Comparison of ENCODE assay signal across 12 cellular contexts in genomic region chr12:98894412-98895085, GRCh38.
DNase-seq lines count a peak whose midpoint lies in the region; ATAC-seq, FAIRE-seq and TF ChIP-seq lines count a peak whose summit lies in the region.
"Had no signal": no experiment of that assay in that cellular context is flagged by ENCODE, and none has a peak within 500 bp of the region (broad histone marks: within the 10 kb centered on the region; RNA-seq: fewer than 3 reads in every experiment).

No MANE protein-coding gene starts in this region.

- H3K36me3 Mint-ChIP-seq in neural crest cell (ENCODE audit: low read depth), result no peaks in the 10 kb centered on the region
- H3K36me3 Mint-ChIP-seq in activated CD4-positive, alpha-beta memory T cell treated with anti-CD3 and anti-CD28 coated beads, Interleukin-2, amount 10 ng/mL, durations not matched to agents 7 days and 5 days (ENCODE audit: low read depth), result no peaks in the 10 kb centered on the region
- H3K36me3 Mint-ChIP-seq: memory B cell had no signal

- peaks cover 16% of the 10 kb centered on the region for H3K4me1 Mint-ChIP-seq in neural crest cell
- peaks cover 2% of the 10 kb centered on the region for H3K4me1 Mint-ChIP-seq in activated CD4-positive, alpha-beta memory T cell treated with anti-CD3 and anti-CD28 coated beads, Interleukin-2, amount 10 ng/mL, durations not matched to agents 7 days and 5 days
- H3K4me1 Mint-ChIP-seq: activated B cell treated with CpG ODN at 0.5 μM for 24 hours; central memory CD8-positive, alpha-beta T cell; memory B cell had no signal

- H3K9me3 Mint-ChIP-seq in neural crest cell, result no peaks in the 10 kb centered on the region
- no peaks in the 10 kb centered on the region for H3K9me3 Mint-ChIP-seq in activated CD4-positive, alpha-beta memory T cell treated with anti-CD3 and anti-CD28 coated beads, Interleukin-2, amount 10 ng/mL, durations not matched to agents 7 days and 5 days
- H3K9me3 Mint-ChIP-seq: central memory CD8-positive, alpha-beta T cell; memory B cell had no signal

- POLR2A ChIA-PET in activated CD4-positive, alpha-beta memory T cell treated with anti-CD3 and anti-CD28 coated beads, Interleukin-2, amount 10 ng/mL, durations not matched to agents 7 days and 5 days (lab: Charles Lee), result no interaction called here

- FAIRE-seq in GM19239 (lab: Jason Lieb, UNC), result no peak

- CTCF ChIA-PET in activated CD4-positive, alpha-beta memory T cell treated with anti-CD3 and anti-CD28 coated beads, Interleukin-2, amount 10 ng/mL, durations not matched to agents 7 days and 5 days (lab: Charles Lee), result no interaction called here

- H3K27me3 Mint-ChIP-seq in neural crest cell (ENCODE audit: low read depth), result peaks cover 93% of the 10 kb centered on the region
- peaks cover 65% of the 10 kb centered on the region for H3K27me3 Mint-ChIP-seq in activated CD4-positive, alpha-beta memory T cell treated with anti-CD3 and anti-CD28 coated beads, Interleukin-2, amount 10 ng/mL, durations not matched to agents 7 days and 5 days

- ATAC-seq in activated CD4-positive, CD25-positive, alpha-beta regulatory T cell treated with anti-CD3 and anti-CD28 coated beads, Interleukin-2, amount 50 U/mL, for 24 hours, result no peak

- no peak for TF ChIP-seq CTCF in neural crest cell (conservative IDR thresholded peaks at IDR 0.05)

- peak; percentile 10 for DNase-seq in stimulated activated CD4-positive, alpha-beta T cell treated with anti-CD3 and anti-CD28 coated beads, Interleukin-15, amount 100 ng/mL, for 24 hours
- no peak for DNase-seq in stimulated activated CD4-positive, alpha-beta T cell treated with anti-CD3 and anti-CD28 coated beads, Interleukin-12 subunit alpha, Interleukin-12 subunit beta, amount 100 ng/mL, for 4 hours
- DNase-seq in cerebellar cortex (ENCODE audit: low spot score) (peak; percentile 18), neural crest cell (ENCODE audit: low read depth, low spot score) (peak; percentile 45), LoVo (ENCODE audit: low spot score) (no peak), GM19239 (ENCODE audit: insufficient read length, low spot score) (no peak)
- DNase-seq in activated CD4-positive, alpha-beta memory T cell treated with anti-CD3 and anti-CD28 coated beads, Interleukin-2, amount 10 ng/mL, durations not matched to agents 7 days and 5 days, result no peak
- DNase-seq: activated B cell treated with CpG ODN at 0.5 μM for 24 hours, DND-41 had no signal

- H3K4me3 Mint-ChIP-seq in neural crest cell, result peak overlapping the region; percentile 85
- no peak overlapping the region for H3K4me3 Mint-ChIP-seq in activated CD4-positive, alpha-beta memory T cell treated with anti-CD3 and anti-CD28 coated beads, Interleukin-2, amount 10 ng/mL, durations not matched to agents 7 days and 5 days
- H3K4me3 Mint-ChIP-seq: activated B cell treated with CpG ODN at 0.5 μM for 24 hours; central memory CD8-positive, alpha-beta T cell; memory B cell had no signal

- H3K27ac Mint-ChIP-seq in neural crest cell (ENCODE audit: unreplicated experiment), result no peak overlapping the region
- no peak overlapping the region for H3K27ac Mint-ChIP-seq in activated CD4-positive, alpha-beta memory T cell treated with anti-CD3 and anti-CD28 coated beads, Interleukin-2, amount 10 ng/mL, durations not matched to agents 7 days and 5 days
- H3K27ac Mint-ChIP-seq: activated B cell treated with CpG ODN at 0.5 μM for 24 hours, memory B cell had no signal

Comparison
In these comparisons a context has a peak if more than half of its experiments do, and no peak if none do; other contexts are left out.
1. DNase-seq: peak in stimulated activated CD4-positive, alpha-beta T cell treated with anti-CD3 and anti-CD28 coated beads, Interleukin-15, amount 100 ng/mL, for 24 hours (single experiment), cerebellar cortex (single experiment) and neural crest cell (single experiment); none in stimulated activated CD4-positive, alpha-beta T cell treated with anti-CD3 and anti-CD28 coated beads, Interleukin-12 subunit alpha, Interleukin-12 subunit beta, amount 100 ng/mL, for 4 hours (single experiment), LoVo (single experiment), GM19239 (single experiment) and activated CD4-positive, alpha-beta memory T cell treated with anti-CD3 and anti-CD28 coated beads, Interleukin-2, amount 10 ng/mL, durations not matched to agents 7 days and 5 days (single experiment).